20 cellular contexts compared by ENCODE assay signal in the genomic region with DNA sequence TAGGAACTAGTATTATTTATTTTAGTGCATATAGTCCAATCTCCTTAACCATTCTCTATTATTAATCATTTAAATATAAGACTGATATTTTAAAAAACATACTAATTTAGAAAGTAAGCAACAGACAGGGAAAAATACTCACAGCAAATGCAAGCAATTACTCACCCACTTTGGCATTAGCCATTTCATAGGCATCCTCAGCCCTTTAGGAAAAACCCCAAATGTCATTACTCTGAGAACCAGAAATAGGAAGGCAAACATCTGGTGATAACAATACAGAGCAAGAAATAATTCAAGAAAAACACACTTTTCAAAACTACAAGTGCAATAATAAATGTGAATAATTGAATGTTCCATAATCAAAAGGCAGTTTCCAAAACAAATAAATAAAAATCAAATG.
DNase-seq lines count a peak whose midpoint lies in the region; ATAC-seq and TF ChIP-seq lines count a peak whose summit lies in the region.
"Had no signal": no experiment of that assay in that cellular context is flagged by ENCODE, and none has a peak within 500 bp of the region (broad histone marks: within the 10 kb centered on the region; RNA-seq: fewer than 3 reads in every experiment).

No MANE protein-coding gene starts in this region.

- no peak overlapping the region for H3K4me3 ChIP-seq in fibroblast of villous mesenchyme (ENCODE audit: low read depth, low read length)
- H3K4me3 ChIP-seq: ascending aorta, gastrocnemius medialis had no signal

- H3K4me1 Mint-ChIP-seq in T-helper 2 cell treated with Interferon-gamma antibody and Interleukin-4, amounts not matched to agents 5 μg/mL and 100 μg/mL, for 36 hours (ENCODE audit: low read depth) = no peaks in the 10 kb centered on the region
- H3K4me1 Mint-ChIP-seq: CD4-positive, CD25-positive, alpha-beta regulatory T cell; stimulated activated naive CD8-positive, alpha-beta T cell treated with anti-CD3 and anti-CD28 coated beads, Interleukin-15, amount 100 ng/mL, for 72 hours had no signal

- no peak for TF ChIP-seq CTCF in fibroblast of villous mesenchyme (IDR thresholded peaks at IDR 0.05; ENCODE audit: insufficient read depth, low read depth, low read length)

- DNase-seq in A172 (ENCODE audit: low spot score) = peak; percentile 11
- DNase-seq in GM04503 (ENCODE audit: low read depth) = peak; percentile 31
- DNase-seq in amniotic stem cell (lab: John Stamatoyannopoulos, UW) = peak; percentile 71
- peak; percentile 12 for DNase-seq in fibroblast of villous mesenchyme (ENCODE audit: low read depth)
- DNase-seq in T-helper 2 cell treated with Interferon-gamma antibody and Interleukin-4, amounts not matched to agents 5 μg/mL and 100 μg/mL, for 36 hours (ENCODE audit: low spot score) = no peak
- no peak for DNase-seq in iPS-NIHi11 (ENCODE audit: low spot score)
- DNase-seq in COLO829 (ENCODE audit: low spot score) = no peak
- DNase-seq: 8988T; activated CD4-positive, alpha-beta T cell treated with anti-CD3 and anti-CD28 coated beads, Interleukin-2, amount 50 U/mL, for 1 hour; CD4-positive, CD25-positive, alpha-beta regulatory T cell; gastrocnemius medialis; GOT3; NCI-H1092 treated with DMSO at 0.1 percent for 48 hours; NCI-H524 treated with DMSO at 0.1 percent for 48 hours; stimulated activated naive CD8-positive, alpha-beta T cell treated with anti-CD3 and anti-CD28 coated beads, Interleukin-15, amount 100 ng/mL, for 72 hours had no signal

- no peak for ATAC-seq in HG03460 (IDR thresholded peaks at IDR 0.05; ENCODE audit: unreplicated experiment)
- ATAC-seq: gastrocnemius medialis; stimulated activated naive CD8-positive, alpha-beta T cell treated with anti-CD3 and anti-CD28 coated beads, Interleukin-15, amount 100 ng/mL, for 72 hours had no signal

- no peak overlapping the region for H3K27ac Mint-ChIP-seq in T-helper 2 cell treated with Interferon-gamma antibody and Interleukin-4, amounts not matched to agents 5 μg/mL and 100 μg/mL, for 36 hours
- H3K27ac Mint-ChIP-seq: CD4-positive, CD25-positive, alpha-beta regulatory T cell; nephron; progenitor cell of endocrine pancreas; stimulated activated naive CD8-positive, alpha-beta T cell treated with anti-CD3 and anti-CD28 coated beads, Interleukin-15, amount 100 ng/mL, for 72 hours; type B pancreatic cell had no signal

- H3K4me3 Mint-ChIP-seq in T-helper 2 cell treated with Interferon-gamma antibody and Interleukin-4, amounts not matched to agents 5 μg/mL and 100 μg/mL, for 36 hours = no peak overlapping the region
- H3K4me3 Mint-ChIP-seq: CD4-positive, CD25-positive, alpha-beta regulatory T cell; nephron; stimulated activated naive CD8-positive, alpha-beta T cell treated with anti-CD3 and anti-CD28 coated beads, Interleukin-15, amount 100 ng/mL, for 72 hours; type B pancreatic cell had no signal

- no peaks in the 10 kb centered on the region for H3K27me3 Mint-ChIP-seq in T-helper 2 cell treated with Interferon-gamma antibody and Interleukin-4, amounts not matched to agents 5 μg/mL and 100 μg/mL, for 36 hours (ENCODE audit: low read depth)
- H3K27me3 Mint-ChIP-seq: CD4-positive, CD25-positive, alpha-beta regulatory T cell; stimulated activated naive CD8-positive, alpha-beta T cell treated with anti-CD3 and anti-CD28 coated beads, Interleukin-15, amount 100 ng/mL, for 72 hours had no signal

- H3K9me3 Mint-ChIP-seq in T-helper 2 cell treated with Interferon-gamma antibody and Interleukin-4, amounts not matched to agents 5 μg/mL and 100 μg/mL, for 36 hours = no peaks in the 10 kb centered on the region

- no peaks in the 10 kb centered on the region for H3K36me3 Mint-ChIP-seq in T-helper 2 cell treated with Interferon-gamma antibody and Interleukin-4, amounts not matched to agents 5 μg/mL and 100 μg/mL, for 36 hours (ENCODE audit: low read depth)
- H3K36me3 Mint-ChIP-seq: CD4-positive, CD25-positive, alpha-beta regulatory T cell had no signal

Comparison
In these comparisons a context has a peak if more than half of its experiments do, and no peak if none do; other contexts are left out.
1. DNase-seq: peak in A172 (single experiment), GM04503 (single experiment), amniotic stem cell (single experiment) and fibroblast of villous mesenchyme (single experiment); none in T-helper 2 cell treated with Interferon-gamma antibody and Interleukin-4, amounts not matched to agents 5 μg/mL and 100 μg/mL, for 36 hours (single experiment), iPS-NIHi11 (single experiment) and COLO829 (single experiment).